In the genomic region with DNA sequence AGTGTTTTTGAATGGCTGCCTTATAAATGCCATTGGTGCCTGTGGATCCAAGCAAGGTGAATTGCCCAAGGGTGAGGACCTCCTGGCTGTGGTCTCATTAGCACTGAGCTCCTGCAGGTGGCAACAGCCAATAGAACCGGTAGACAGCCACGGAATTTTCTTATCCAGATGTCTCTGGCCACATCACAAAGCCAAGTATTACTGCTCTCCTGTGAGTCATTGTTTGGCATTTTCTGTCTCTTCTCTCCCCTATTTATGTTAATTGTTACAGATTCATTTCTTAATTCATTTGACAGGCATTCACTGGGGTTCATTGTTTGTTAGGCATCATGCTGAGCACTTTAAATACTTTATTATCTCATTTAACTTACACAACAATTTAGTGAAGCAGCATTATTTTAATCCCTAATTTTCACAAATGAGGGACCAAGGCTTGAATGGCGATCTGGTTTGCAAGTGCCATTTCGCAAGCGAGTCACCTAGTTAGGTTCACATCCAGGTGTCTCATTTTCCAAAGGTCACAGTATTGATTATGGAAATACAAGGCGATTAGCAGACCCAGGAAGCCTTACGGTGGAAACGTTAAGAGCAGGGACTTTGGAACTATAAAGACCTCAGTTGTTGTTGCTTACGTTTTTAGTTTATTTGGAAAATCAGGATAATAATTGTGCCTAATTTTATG, we compare ENCODE assay signal across 1 cellular context.
TF ChIP-seq lines count a peak whose summit lies in the region.

No MANE protein-coding gene starts in this region.

TF ChIP-seq in H1, 55 proteins besides CTCF, POLR2A, EP300 and RAD21 (continued from another document):
- no peak for TF ChIP-seq KDM1A (IDR thresholded peaks at IDR 0.05; ENCODE audit: borderline replicate concordance, low read length)
- no peak for TF ChIP-seq NRF1 (IDR thresholded peaks at IDR 0.05; ENCODE audit: low read depth, low read length)
- TF ChIP-seq BACH1 (IDR thresholded peaks at IDR 0.05; ENCODE audit: low read length), result no peak
- peak; percentile 28; the same call in 1 of the 2 replicates for TF ChIP-seq TBP (IDR thresholded peaks at IDR 0.05; ENCODE audit: low read depth, low read length)
- TF ChIP-seq TEAD4 (IDR thresholded peaks at IDR 0.05; ENCODE audit: low read depth, low read length), result peak; percentile 38
- 0 out of 2 replicates have a peak, but pooled peaks have one; percentile 30 for TF ChIP-seq TAF1 (IDR thresholded peaks at IDR 0.05; ENCODE audit: low read depth, low read length)
- no peak for TF ChIP-seq CTBP2 (IDR thresholded peaks at IDR 0.05; ENCODE audit: borderline replicate concordance, insufficient read depth, insufficient read length, low read length)
- peak; percentile 55; the same call in 1 of the 2 replicates for TF ChIP-seq CEBPB (IDR thresholded peaks at IDR 0.05; ENCODE audit: low read depth, low read length)
- TF ChIP-seq PHF8 (conservative IDR thresholded peaks at IDR 0.05; ENCODE audit: low read depth, low read length), result no peak
- no peak for TF ChIP-seq RNF2 (IDR thresholded peaks at IDR 0.05; ENCODE audit: borderline replicate concordance, low read depth, low read length, missing control alignments, poor library complexity, severe bottlenecking)
- TF ChIP-seq, protein P1, sequence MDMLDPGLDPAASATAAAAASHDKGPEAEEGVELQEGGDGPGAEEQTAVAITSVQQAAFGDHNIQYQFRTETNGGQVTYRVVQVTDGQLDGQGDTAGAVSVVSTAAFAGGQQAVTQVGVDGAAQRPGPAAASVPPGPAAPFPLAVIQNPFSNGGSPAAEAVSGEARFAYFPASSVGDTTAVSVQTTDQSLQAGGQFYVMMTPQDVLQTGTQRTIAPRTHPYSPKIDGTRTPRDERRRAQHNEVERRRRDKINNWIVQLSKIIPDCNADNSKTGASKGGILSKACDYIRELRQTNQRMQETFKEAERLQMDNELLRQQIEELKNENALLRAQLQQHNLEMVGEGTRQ (IDR thresholded peaks at IDR 0.05; ENCODE audit: low read length), result no peak
- peak; percentile 63; the same call in 1 of the 2 replicates for TF ChIP-seq SP4 (IDR thresholded peaks at IDR 0.05; ENCODE audit: low read length)
- TF ChIP-seq KDM5A (IDR thresholded peaks at IDR 0.05; ENCODE audit: low read length), result no peak
- TF ChIP-seq JUN (IDR thresholded peaks at IDR 0.05; ENCODE audit: low read depth, low read length), result peak; percentile 57; the same call in 1 of the 2 replicates
- TF ChIP-seq POU5F1 (IDR thresholded peaks at IDR 0.05; ENCODE audit: low read depth, low read length), result 0 out of 2 replicates have a peak, but pooled peaks have one; percentile 14
- peak; percentile 98 for TF ChIP-seq TCF12 (IDR thresholded peaks at IDR 0.05; ENCODE audit: low read depth, low read length)
- no peak for TF ChIP-seq SRF (IDR thresholded peaks at IDR 0.05; ENCODE audit: low read depth, low read length)
